Comparison of ENCODE assay signal across 7 cellular contexts in the genomic region with DNA sequence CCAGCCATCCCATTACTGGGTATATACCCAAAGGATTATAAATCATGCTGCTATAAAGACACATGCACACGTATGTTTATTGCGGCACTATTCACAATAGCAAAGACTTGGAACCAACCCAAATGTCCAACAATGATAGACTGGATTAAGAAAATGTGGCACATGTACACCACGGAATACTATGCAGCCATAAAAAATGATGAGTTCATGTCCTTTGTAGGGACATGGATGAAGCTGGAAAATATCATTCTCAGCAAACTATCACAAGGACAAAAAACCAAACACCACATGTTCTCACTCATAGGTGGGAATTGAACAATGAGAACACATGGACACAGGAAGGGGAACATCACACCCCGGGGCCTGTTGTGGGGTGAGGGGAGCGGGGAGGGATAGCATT. TPM values are rescaled to one million over a fixed set of nuclear protein-coding genes. Genes with fewer than 3 reads are reported as not detected.
"Had no signal": no experiment of that assay in that cellular context is flagged by ENCODE, and none has a peak within 500 bp of the region (broad histone marks: within the 10 kb centered on the region; RNA-seq: fewer than 3 reads in every experiment).

No MANE protein-coding gene starts in this region.

RNA-seq across cellular contexts. Expression of gene TMC2, which starts 29.9 kb away (rescaled TPM):
- total RNA-seq: stomach, suprapubic skin, thoracic aorta, transverse colon, ureter, uterus, vagina had no signal
